31 cellular contexts compared by ENCODE assay signal in the genomic region with DNA sequence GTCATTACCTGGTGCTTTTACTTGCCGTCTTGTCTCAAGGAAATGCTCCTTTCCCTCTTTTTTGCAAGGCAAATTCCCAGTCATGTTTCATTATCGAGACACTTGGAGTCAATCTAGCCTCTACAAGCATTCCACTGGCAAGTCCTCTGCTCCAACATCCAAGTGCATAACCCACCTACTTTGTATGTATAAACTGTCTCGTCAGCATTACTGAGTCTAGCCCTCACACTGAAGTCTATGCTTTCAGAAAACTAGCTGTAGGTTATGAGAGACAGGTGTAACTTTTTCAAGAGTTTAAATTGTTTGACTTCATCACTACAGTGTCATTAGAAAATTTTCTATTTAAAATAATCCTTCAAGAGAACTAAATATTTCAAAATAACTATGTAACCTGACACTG.
"Had no signal": no experiment of that assay in that cellular context is flagged by ENCODE, and none has a peak within 500 bp of the region (broad histone marks: within the 10 kb centered on the region; RNA-seq: fewer than 3 reads in every experiment).

No MANE protein-coding gene starts in this region.

- H3K4me3 ChIP-seq: breast epithelium, lung, prostate gland, sigmoid colon, vagina had no signal

- H3K4me1 Mint-ChIP-seq: stimulated activated memory B cell treated with anti-CD40 and anti-IgM and Interleukin-4, amounts not matched to agents 10 μg/mL and 1 μg/mL and 100 μg/mL, for 72 hours had no signal

- H3K4me1 ChIP-seq: breast epithelium, prostate gland had no signal

- DNase-seq: activated CD4-positive, alpha-beta memory T cell treated with anti-CD3 and anti-CD28 coated beads, Interleukin-2, amount 10 ng/mL, durations not matched to agents 7 days and 5 days; activated CD4-positive, alpha-beta T cell treated with anti-CD3 and anti-CD28 coated beads for 1 hour; activated CD4-positive, alpha-beta T cell treated with anti-CD3 and anti-CD28 coated beads, Interleukin-2, amount 10 ng/mL, durations not matched to agents 7 days and 5 days; activated CD8-positive, alpha-beta memory T cell treated with anti-CD3 and anti-CD28 coated beads, Interleukin-2, amount 50 U/mL, for 48 hours; activated gamma-delta T cell; activated naive CD4-positive, alpha-beta T cell treated with anti-CD3 and anti-CD28 coated beads, Interleukin-2, amount 10 ng/mL, durations not matched to agents 7 days and 5 days; activated naive CD8-positive, alpha-beta T cell treated with anti-CD3 and anti-CD28 coated beads, Interleukin-2, amount 10 ng/mL, durations not matched to agents 7 days and 5 days; activated T-cell treated with anti-CD3 and anti-CD28 coated beads, Interleukin-2, amount 50 U/mL, for 24 hours; amygdala; endodermal cell; foreskin fibroblast; hippocampal formation; kidney glomerular epithelial cell; mesendoderm; retina; sigmoid colon; small intestine; stimulated activated CD4-positive, alpha-beta T cell treated with anti-CD3 and anti-CD28 coated beads, Interleukin-4, amount 100 ng/mL, for 24 hours; stimulated activated naive CD8-positive, alpha-beta T cell treated with anti-CD3 and anti-CD28 coated beads, Interleukin-15, amount 100 ng/mL, for 72 hours; T-helper 2 cell had no signal

- H3K9me3 Mint-ChIP-seq: activated CD4-positive, alpha-beta memory T cell treated with anti-CD3 and anti-CD28 coated beads, Interleukin-2, amount 10 ng/mL, durations not matched to agents 7 days and 5 days; activated CD4-positive, alpha-beta T cell treated with anti-CD3 and anti-CD28 coated beads, Interleukin-2, amount 10 ng/mL, durations not matched to agents 7 days and 5 days; activated naive CD4-positive, alpha-beta T cell treated with anti-CD3 and anti-CD28 coated beads, Interleukin-2, amount 10 ng/mL, durations not matched to agents 7 days and 5 days; activated T-cell treated with anti-CD3 and anti-CD28 coated beads, Interleukin-2, amount 50 U/mL, for 24 hours; central memory CD8-positive, alpha-beta T cell; endodermal cell; natural killer cell treated with Interleukin-12 subunit alpha and Interleukin-12 subunit beta and Interleukin-15 and Interleukin-18, amount 100 ng/mL, for 72 hours; stimulated activated memory B cell treated with anti-CD40 and anti-IgM and Interleukin-4, amounts not matched to agents 10 μg/mL and 1 μg/mL and 100 μg/mL, for 72 hours had no signal

- H3K4me3 Mint-ChIP-seq: activated CD4-positive, alpha-beta memory T cell treated with anti-CD3 and anti-CD28 coated beads, Interleukin-2, amount 10 ng/mL, durations not matched to agents 7 days and 5 days; activated CD4-positive, alpha-beta T cell treated with anti-CD3 and anti-CD28 coated beads, Interleukin-2, amount 10 ng/mL, durations not matched to agents 7 days and 5 days; activated naive CD4-positive, alpha-beta T cell treated with anti-CD3 and anti-CD28 coated beads, Interleukin-2, amount 10 ng/mL, durations not matched to agents 7 days and 5 days; activated naive CD8-positive, alpha-beta T cell treated with anti-CD3 and anti-CD28 coated beads, Interleukin-2, amount 10 ng/mL, durations not matched to agents 7 days and 5 days; activated T-cell treated with anti-CD3 and anti-CD28 coated beads, Interleukin-2, amount 50 U/mL, for 24 hours; central memory CD8-positive, alpha-beta T cell; dendritic cell treated with granulocyte-macrophage colony-stimulating factor and Interleukin-4, amounts not matched to agents 40 ng/mL and 50 ng/mL, for 4 days; endodermal cell; natural killer cell treated with Interleukin-12 subunit alpha and Interleukin-12 subunit beta and Interleukin-15 and Interleukin-18, amount 100 ng/mL, for 72 hours; stimulated activated memory B cell treated with anti-CD40 and anti-IgM and Interleukin-4, amounts not matched to agents 10 μg/mL and 1 μg/mL and 100 μg/mL, for 72 hours; stimulated activated naive CD8-positive, alpha-beta T cell treated with anti-CD3 and anti-CD28 coated beads, Interleukin-15, amount 100 ng/mL, for 72 hours; type B pancreatic cell had no signal

- H3K9me3 ChIP-seq: breast epithelium, neutrophil, prostate gland, sigmoid colon, vagina had no signal

- ATAC-seq: left lobe of liver; natural killer cell treated with Interleukin-12 subunit alpha and Interleukin-12 subunit beta and Interleukin-15 and Interleukin-18, amount 100 ng/mL, for 72 hours; stimulated activated memory B cell treated with anti-CD40 and anti-IgM and Interleukin-4, amounts not matched to agents 10 μg/mL and 1 μg/mL and 100 μg/mL, for 72 hours; stimulated activated naive CD8-positive, alpha-beta T cell treated with anti-CD3 and anti-CD28 coated beads, Interleukin-15, amount 100 ng/mL, for 72 hours had no signal

- H3K27me3 Mint-ChIP-seq: activated CD4-positive, alpha-beta memory T cell treated with anti-CD3 and anti-CD28 coated beads, Interleukin-2, amount 10 ng/mL, durations not matched to agents 7 days and 5 days; activated CD4-positive, alpha-beta T cell treated with anti-CD3 and anti-CD28 coated beads, Interleukin-2, amount 10 ng/mL, durations not matched to agents 7 days and 5 days; activated naive CD4-positive, alpha-beta T cell treated with anti-CD3 and anti-CD28 coated beads, Interleukin-2, amount 10 ng/mL, durations not matched to agents 7 days and 5 days; activated naive CD8-positive, alpha-beta T cell treated with anti-CD3 and anti-CD28 coated beads, Interleukin-2, amount 10 ng/mL, durations not matched to agents 7 days and 5 days; activated T-cell treated with anti-CD3 and anti-CD28 coated beads, Interleukin-2, amount 50 U/mL, for 24 hours; central memory CD8-positive, alpha-beta T cell; dendritic cell treated with granulocyte-macrophage colony-stimulating factor and Interleukin-4, amounts not matched to agents 40 ng/mL and 50 ng/mL, for 4 days; natural killer cell treated with Interleukin-12 subunit alpha and Interleukin-12 subunit beta and Interleukin-15 and Interleukin-18, amount 100 ng/mL, for 72 hours; stimulated activated memory B cell treated with anti-CD40 and anti-IgM and Interleukin-4, amounts not matched to agents 10 μg/mL and 1 μg/mL and 100 μg/mL, for 72 hours; stimulated activated naive CD8-positive, alpha-beta T cell treated with anti-CD3 and anti-CD28 coated beads, Interleukin-15, amount 100 ng/mL, for 72 hours; type B pancreatic cell had no signal

- H3K27me3 ChIP-seq: breast epithelium, neutrophil, sigmoid colon, vagina had no signal

- H3K27ac ChIP-seq: breast epithelium, neutrophil, prostate gland, sigmoid colon, vagina had no signal

- H3K27ac Mint-ChIP-seq: activated CD4-positive, alpha-beta memory T cell treated with anti-CD3 and anti-CD28 coated beads, Interleukin-2, amount 10 ng/mL, durations not matched to agents 7 days and 5 days; activated CD4-positive, alpha-beta T cell treated with anti-CD3 and anti-CD28 coated beads, Interleukin-2, amount 10 ng/mL, durations not matched to agents 7 days and 5 days; activated naive CD4-positive, alpha-beta T cell treated with anti-CD3 and anti-CD28 coated beads, Interleukin-2, amount 10 ng/mL, durations not matched to agents 7 days and 5 days; activated naive CD8-positive, alpha-beta T cell treated with anti-CD3 and anti-CD28 coated beads, Interleukin-2, amount 10 ng/mL, durations not matched to agents 7 days and 5 days; activated T-cell treated with anti-CD3 and anti-CD28 coated beads, Interleukin-2, amount 50 U/mL, for 24 hours; dendritic cell treated with granulocyte-macrophage colony-stimulating factor and Interleukin-4, amounts not matched to agents 40 ng/mL and 50 ng/mL, for 4 days; endodermal cell; stimulated activated memory B cell treated with anti-CD40 and anti-IgM and Interleukin-4, amounts not matched to agents 10 μg/mL and 1 μg/mL and 100 μg/mL, for 72 hours; type B pancreatic cell had no signal

- H3K36me3 ChIP-seq: breast epithelium, neutrophil, prostate gland, sigmoid colon, vagina had no signal
